ENCODE assay signal across 17 cellular contexts in the genomic region with DNA sequence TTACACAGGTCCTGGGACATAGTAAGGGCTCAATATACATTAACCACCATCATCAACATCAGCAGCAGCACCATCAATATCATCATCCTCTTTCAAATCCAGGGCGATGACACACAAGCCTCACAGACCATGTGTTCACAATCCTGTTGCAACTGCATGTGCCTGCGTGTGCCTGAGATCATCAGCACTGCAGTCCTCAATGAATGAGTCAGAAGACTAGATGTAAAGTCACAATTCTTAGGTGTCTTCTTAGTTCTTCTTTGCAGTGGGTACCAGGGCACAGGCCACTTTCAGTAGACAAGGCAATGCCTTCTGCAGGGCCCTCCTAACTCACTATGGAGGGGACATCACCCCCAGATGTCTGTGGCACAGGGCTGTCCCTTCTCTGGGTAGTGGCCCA.
A peak's percentile ranks its signal among the peaks of the same experiment; 100 is the strongest.
DNase-seq lines count a peak whose midpoint lies in the region; ATAC-seq and TF ChIP-seq lines count a peak whose summit lies in the region.
"Had no signal": no experiment of that assay in that cellular context is flagged by ENCODE, and none has a peak within 500 bp of the region (broad histone marks: within the 10 kb centered on the region; RNA-seq: fewer than 3 reads in every experiment).

No MANE protein-coding gene starts in this region.

- H3K4me3 ChIP-seq in RWPE2 (ENCODE audit: severe bottlenecking), result no peak overlapping the region
- H3K4me3 ChIP-seq in foreskin fibroblast (ENCODE audit: low read depth in 1 of 2, low read length in 2 of 2), result no peak overlapping the region
- no peak overlapping the region for H3K4me3 ChIP-seq in endodermal cell (ENCODE audit: low read length)
- H3K4me3 ChIP-seq: gastroesophageal sphincter, pancreas, thoracic aorta had no signal

- H3K27me3 ChIP-seq in RWPE2 (ENCODE audit: insufficient read depth, poor library complexity, severe bottlenecking) (no peaks in the 10 kb centered on the region), endodermal cell (ENCODE audit: control insufficient read depth, insufficient read depth, low read length, poor library complexity, severe bottlenecking) (no peaks in the 10 kb centered on the region)
- H3K27me3 ChIP-seq: pancreas had no signal

- no peaks in the 10 kb centered on the region for H3K36me3 ChIP-seq in RWPE2 (ENCODE audit: low read depth)
- no peaks in the 10 kb centered on the region for H3K36me3 ChIP-seq in endodermal cell (ENCODE audit: control insufficient read depth, insufficient read depth, low read length)
- H3K36me3 ChIP-seq: gastroesophageal sphincter, pancreas had no signal

- no peaks in the 10 kb centered on the region for H3K4me1 Mint-ChIP-seq in endodermal cell
- no peaks in the 10 kb centered on the region for H3K4me1 Mint-ChIP-seq in T-helper 2 cell treated with Interferon-gamma antibody and Interleukin-4, amounts not matched to agents 5 μg/mL and 100 μg/mL, for 36 hours (ENCODE audit: low read depth)
- H3K4me1 Mint-ChIP-seq: WTC11 had no signal

- H3K27ac Mint-ChIP-seq in endodermal cell, result no peak overlapping the region
- no peak overlapping the region for H3K27ac Mint-ChIP-seq in T-helper 2 cell treated with Interferon-gamma antibody and Interleukin-4, amounts not matched to agents 5 μg/mL and 100 μg/mL, for 36 hours
- H3K27ac Mint-ChIP-seq: WTC11 had no signal

- H3K27me3 Mint-ChIP-seq in endodermal cell (ENCODE audit: insufficient read depth), result peaks cover 1% of the 10 kb centered on the region
- H3K27me3 Mint-ChIP-seq in T-helper 2 cell treated with Interferon-gamma antibody and Interleukin-4, amounts not matched to agents 5 μg/mL and 100 μg/mL, for 36 hours (ENCODE audit: low read depth), result no peaks in the 10 kb centered on the region

- no peak for TF ChIP-seq CTCF in RWPE2 (IDR thresholded peaks at IDR 0.05; ENCODE audit: poor library complexity, severe bottlenecking)
- no peak for TF ChIP-seq CTCF in foreskin fibroblast (IDR thresholded peaks at IDR 0.05; ENCODE audit: low read depth, low read length)
- TF ChIP-seq CTCF in endodermal cell (conservative IDR thresholded peaks at IDR 0.05), result no peak

- H3K4me1 ChIP-seq in RWPE2 (ENCODE audit: insufficient read depth, poor library complexity, severe bottlenecking), result no peaks in the 10 kb centered on the region
- no peaks in the 10 kb centered on the region for H3K4me1 ChIP-seq in endodermal cell (ENCODE audit: control insufficient read depth, insufficient read depth, low read length)
- H3K4me1 ChIP-seq: gastroesophageal sphincter had no signal

- H3K27ac ChIP-seq in RWPE2 (ENCODE audit: poor library complexity, severe bottlenecking), result no peak overlapping the region
- no peak overlapping the region for H3K27ac ChIP-seq in endodermal cell (ENCODE audit: low read depth, low read length)
- H3K27ac ChIP-seq: gastroesophageal sphincter, pancreas, thoracic aorta had no signal

- no peaks in the 10 kb centered on the region for H3K36me3 Mint-ChIP-seq in endodermal cell (ENCODE audit: low read depth)
- no peaks in the 10 kb centered on the region for H3K36me3 Mint-ChIP-seq in T-helper 2 cell treated with Interferon-gamma antibody and Interleukin-4, amounts not matched to agents 5 μg/mL and 100 μg/mL, for 36 hours (ENCODE audit: low read depth)
- H3K36me3 Mint-ChIP-seq: WTC11 had no signal

- H3K9ac ChIP-seq in endodermal cell (ENCODE audit: extremely low read depth, low read length, poor library complexity, severe bottlenecking), result no peak overlapping the region

- DNase-seq in AG08395 (ENCODE audit: low spot score) (peak; percentile 49), RWPE2 (ENCODE audit: low spot score) (no peak), foreskin fibroblast (peak; percentile 2 to 8), endodermal cell (no peak), cortex of kidney (lab: John Stamatoyannopoulos, UW) (no peak), HPDE6-E6E7 (ENCODE audit: extremely low spot score) (no peak)
- no peak for DNase-seq in T-helper 2 cell treated with Interferon-gamma antibody and Interleukin-4, amounts not matched to agents 5 μg/mL and 100 μg/mL, for 36 hours (ENCODE audit: low spot score)
- DNase-seq: activated CD8-positive, alpha-beta memory T cell treated with anti-CD3 and anti-CD28 coated beads for 24 hours; central memory CD4-positive, alpha-beta T cell; NCI-H345; pancreas; stimulated activated CD4-positive, alpha-beta T cell treated with anti-CD3 and anti-CD28 coated beads, Interleukin-4, amount 100 ng/mL, for 24 hours; stimulated activated CD8-positive, alpha-beta memory T cell treated with anti-CD3 and anti-CD28 coated beads, Interleukin-4, amount 100 ng/mL, for 48 hours had no signal

- H3K4me3 Mint-ChIP-seq in endodermal cell, result no peak overlapping the region
- no peak overlapping the region for H3K4me3 Mint-ChIP-seq in T-helper 2 cell treated with Interferon-gamma antibody and Interleukin-4, amounts not matched to agents 5 μg/mL and 100 μg/mL, for 36 hours
- H3K4me3 Mint-ChIP-seq: WTC11 had no signal

- H3K9me3 ChIP-seq in RWPE2 (ENCODE audit: severe bottlenecking) (no peaks in the 10 kb centered on the region), endodermal cell (ENCODE audit: control insufficient read depth, low read length) (no peaks in the 10 kb centered on the region)
- H3K9me3 ChIP-seq: pancreas, thoracic aorta had no signal

- no peaks in the 10 kb centered on the region for H3K9me3 Mint-ChIP-seq in endodermal cell
- no peaks in the 10 kb centered on the region for H3K9me3 Mint-ChIP-seq in T-helper 2 cell treated with Interferon-gamma antibody and Interleukin-4, amounts not matched to agents 5 μg/mL and 100 μg/mL, for 36 hours

- ATAC-seq in GM18868 (IDR thresholded peaks at IDR 0.05; ENCODE audit: unreplicated experiment) (peak; percentile 62), RWPE2 (ENCODE audit: low read depth) (peak; percentile 41; the same call in 1 of the 3 replicates)
- ATAC-seq: gastroesophageal sphincter, pancreas, WTC11 had no signal

- 90 to 100% methylated on average over 2 of the region's 2 CpGs for WGBS in endodermal cell (ENCODE audit: insufficient coverage in 1 of 2, insufficient read length in 1 of 2), 2 experiments

Comparison
In these comparisons a context has a peak if more than half of its experiments do, and no peak if none do; other contexts are left out.
1. DNase-seq: peak in AG08395 (single experiment) and foreskin fibroblast (2 of 2); none in RWPE2 (single experiment), endodermal cell (single experiment), cortex of kidney (single experiment), HPDE6-E6E7 (single experiment) and T-helper 2 cell treated with Interferon-gamma antibody and Interleukin-4, amounts not matched to agents 5 μg/mL and 100 μg/mL, for 36 hours (single experiment).